ENCODE assay signal across 12 cellular contexts in the genomic region with DNA sequence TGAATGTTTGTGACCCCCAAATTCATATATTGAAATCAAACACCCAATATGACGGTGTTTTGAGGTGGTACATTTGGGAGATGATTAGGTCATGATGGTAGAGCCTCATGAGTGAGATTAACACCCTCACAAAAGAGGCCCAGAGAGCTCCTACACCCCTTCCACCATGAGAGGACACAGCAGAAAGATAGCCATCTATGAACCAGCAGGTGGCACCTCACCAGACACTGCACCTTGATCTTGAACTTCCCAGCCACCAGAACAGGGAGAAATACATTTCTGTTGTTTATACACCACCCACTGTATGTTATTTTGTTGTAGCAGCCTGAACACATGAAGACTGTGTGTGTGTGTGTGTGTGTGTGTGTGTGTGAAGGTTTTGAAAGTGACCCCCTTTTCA. TPM values are rescaled to one million over a fixed set of nuclear protein-coding genes. Genes with fewer than 3 reads are reported as not detected.
DNase-seq lines count a peak whose midpoint lies in the region; ATAC-seq and TF ChIP-seq lines count a peak whose summit lies in the region.
"Had no signal": no experiment of that assay in that cellular context is flagged by ENCODE, and none has a peak within 500 bp of the region (broad histone marks: within the 10 kb centered on the region; RNA-seq: fewer than 3 reads in every experiment).

No MANE protein-coding gene starts in this region.

- TF ChIP-seq CTCF in C4-2B (conservative IDR thresholded peaks at IDR 0.05): 0 out of 2 replicates have a peak, but pooled peaks have one; percentile 12
- peak; percentile 30 for TF ChIP-seq CTCF in GM12865 (IDR thresholded peaks at IDR 0.05; ENCODE audit: insufficient read depth, low read depth, low read length, missing control alignments)
- peak; percentile 26 for TF ChIP-seq CTCF in epithelial cell of proximal tubule (conservative IDR thresholded peaks at IDR 0.05; ENCODE audit: low read depth, low read length)

- H3K4me3 ChIP-seq in GM12865 (ENCODE audit: low read depth, low read length) (no peak overlapping the region), epithelial cell of proximal tubule (ENCODE audit: low read depth, low read length) (no peak overlapping the region)
- H3K4me3 ChIP-seq: GM23248, MG63 had no signal

- no peak overlapping the region for H3K27ac ChIP-seq in C4-2B
- H3K27ac ChIP-seq: GM23248 had no signal

- DNase-seq in GM12865 (ENCODE audit: low read depth) (peak; percentile 42), RPMI7951 (ENCODE audit: low read depth) (peak; percentile 31), epithelial cell of proximal tubule (ENCODE audit: low read depth) (no peak), NCI-H146 (lab: John Stamatoyannopoulos, UW) (no peak)
- DNase-seq: activated CD4-positive, CD25-positive, alpha-beta regulatory T cell treated with anti-CD3 and anti-CD28 coated beads, Interleukin-2, amount 50 U/mL, for 72 hours; activated gamma-delta T cell treated with Interleukin-2 at 50 U/mL for 16 hours; GM23248; MG63; NCI-H2107 had no signal

- ATAC-seq in GM19395 (IDR thresholded peaks at IDR 0.05; ENCODE audit: unreplicated experiment) (no peak), HG03135 (IDR thresholded peaks at IDR 0.05; ENCODE audit: unreplicated experiment) (no peak)

RNA-seq across cellular contexts. Expression of a gene that starts 58.1 kb away (rescaled TPM):
- 83.2 and 98.5 TPM in 2 replicates for total RNA-seq in RPMI7951 (2014; rRNA removed; shearing (Covaris generic))
- 3.8 and 8.7 TPM in 2 replicates for total RNA-seq in epithelial cell of proximal tubule

Comparison
In these comparisons a context has a peak if more than half of its experiments do, and no peak if none do; other contexts are left out.
1. DNase-seq: peak in GM12865 (single experiment) and RPMI7951 (single experiment); none in epithelial cell of proximal tubule (single experiment) and NCI-H146 (single experiment).
2. Peak in every context shown above with its lines, with median percentiles within 50 percentile points of each other: CTCF ChIP-seq.